ENCODE assay signal across 1 cellular context in genomic region chr12:103858953-103859601, GRCh38.
TF ChIP-seq lines count a peak whose summit lies in the region.

No MANE protein-coding gene starts in this region.

TF ChIP-seq in K562, 482 proteins besides CTCF, POLR2A, EP300 and RAD21 (continued from another document and continues in another):
- TF ChIP-seq MGA (IDR thresholded peaks at IDR 0.05) = peak; percentile 95
- no peak for TF ChIP-seq ZNF232 (CRISPR knock-in tag; IDR thresholded peaks at IDR 0.05)
- TF ChIP-seq KLF10 (CRISPR knock-in tag; IDR thresholded peaks at IDR 0.05) = no peak
- no peak for TF ChIP-seq ATF1 (CRISPR knock-in tag; IDR thresholded peaks at IDR 0.05)
- peak; percentile 48; the same call in 1 of the 2 replicates for TF ChIP-seq ATF1 (tag; IDR thresholded peaks at IDR 0.05)
- TF ChIP-seq EZH2 (IDR thresholded peaks at IDR 0.05; ENCODE audit: borderline replicate concordance, low read depth, low read length) = no peak
- TF ChIP-seq ZNF239 (CRISPR knock-in tag; IDR thresholded peaks at IDR 0.05) = peak; percentile 55
- TF ChIP-seq, protein P1, sequence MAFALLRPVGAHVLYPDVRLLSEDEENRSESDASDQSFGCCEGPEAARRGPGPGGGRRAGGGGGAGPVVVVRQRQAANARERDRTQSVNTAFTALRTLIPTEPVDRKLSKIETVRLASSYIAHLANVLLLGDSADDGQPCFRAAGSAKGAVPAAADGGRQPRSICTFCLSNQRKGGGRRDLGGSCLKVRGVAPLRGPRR (CRISPR knock-in tag; IDR thresholded peaks at IDR 0.05) = peak; percentile 78; the same call in 1 of the 2 replicates
- TF ChIP-seq CREM (IDR thresholded peaks at IDR 0.05; ENCODE audit: low read depth) = peak; percentile 52; the same call in 1 of the 2 replicates
- TF ChIP-seq SRF (CRISPR knock-in tag; IDR thresholded peaks at IDR 0.05) = peak in 1 of 2 experiments; percentile 95; a peak in 3 of 4 replicates
- TF ChIP-seq E2F3 (CRISPR knock-in tag; IDR thresholded peaks at IDR 0.05) = 0 out of 2 replicates have a peak, but pooled peaks have one; percentile 56
- no peak for TF ChIP-seq RAD51 (IDR thresholded peaks at IDR 0.05; ENCODE audit: borderline replicate concordance, low read depth)
- TF ChIP-seq, protein P2, sequence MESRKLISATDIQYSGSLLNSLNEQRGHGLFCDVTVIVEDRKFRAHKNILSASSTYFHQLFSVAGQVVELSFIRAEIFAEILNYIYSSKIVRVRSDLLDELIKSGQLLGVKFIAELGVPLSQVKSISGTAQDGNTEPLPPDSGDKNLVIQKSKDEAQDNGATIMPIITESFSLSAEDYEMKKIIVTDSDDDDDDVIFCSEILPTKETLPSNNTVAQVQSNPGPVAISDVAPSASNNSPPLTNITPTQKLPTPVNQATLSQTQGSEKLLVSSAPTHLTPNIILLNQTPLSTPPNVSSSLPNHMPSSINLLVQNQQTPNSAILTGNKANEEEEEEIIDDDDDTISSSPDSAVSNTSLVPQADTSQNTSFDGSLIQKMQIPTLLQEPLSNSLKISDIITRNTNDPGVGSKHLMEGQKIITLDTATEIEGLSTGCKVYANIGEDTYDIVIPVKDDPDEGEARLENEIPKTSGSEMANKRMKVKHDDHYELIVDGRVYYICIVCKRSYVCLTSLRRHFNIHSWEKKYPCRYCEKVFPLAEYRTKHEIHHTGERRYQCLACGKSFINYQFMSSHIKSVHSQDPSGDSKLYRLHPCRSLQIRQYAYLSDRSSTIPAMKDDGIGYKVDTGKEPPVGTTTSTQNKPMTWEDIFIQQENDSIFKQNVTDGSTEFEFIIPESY (CRISPR knock-in tag; IDR thresholded peaks at IDR 0.05) = no peak
- no peak for TF ChIP-seq ZBTB49 (CRISPR knock-in tag; IDR thresholded peaks at IDR 0.05; ENCODE audit: borderline replicate concordance)
- TF ChIP-seq, protein P3, sequence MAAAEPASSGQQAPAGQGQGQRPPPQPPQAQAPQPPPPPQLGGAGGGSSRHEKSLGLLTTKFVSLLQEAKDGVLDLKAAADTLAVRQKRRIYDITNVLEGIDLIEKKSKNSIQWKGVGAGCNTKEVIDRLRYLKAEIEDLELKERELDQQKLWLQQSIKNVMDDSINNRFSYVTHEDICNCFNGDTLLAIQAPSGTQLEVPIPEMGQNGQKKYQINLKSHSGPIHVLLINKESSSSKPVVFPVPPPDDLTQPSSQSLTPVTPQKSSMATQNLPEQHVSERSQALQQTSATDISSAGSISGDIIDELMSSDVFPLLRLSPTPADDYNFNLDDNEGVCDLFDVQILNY (CRISPR knock-in tag; IDR thresholded peaks at IDR 0.05) = no peak
- peak; percentile 43; the same call in 1 of the 2 replicates for TF ChIP-seq ZNF79 (CRISPR knock-in tag; IDR thresholded peaks at IDR 0.05; ENCODE audit: low read depth)
- 0 out of 2 replicates have a peak, but pooled peaks have one; percentile 43 for TF ChIP-seq CREB3L1 (IDR thresholded peaks at IDR 0.05; ENCODE audit: borderline replicate concordance, low read depth)
- peak; percentile 96 for TF ChIP-seq ZNF584 (CRISPR knock-in tag; IDR thresholded peaks at IDR 0.05; ENCODE audit: low read depth)
